9 cellular contexts compared by ENCODE assay signal in genomic region chr9:117144-117994, GRCh38. TPM values are rescaled to one million over a fixed set of nuclear protein-coding genes. Genes with fewer than 3 reads are reported as not detected.
DNase-seq lines count a peak whose midpoint lies in the region; ATAC-seq and TF ChIP-seq lines count a peak whose summit lies in the region.
"Not testable (repeated sequence)": the region's sequence is repeated elsewhere in the genome, so short reads cannot be mapped to it uniquely, and the experiment has no call there.
"Had no signal": no experiment of that assay in that cellular context is flagged by ENCODE, and none has a peak within 500 bp of the region (broad histone marks: within the 10 kb centered on the region; RNA-seq: fewer than 3 reads in every experiment).

No MANE protein-coding gene starts in this region.

- H2BK12ac ChIP-seq in H9 (ENCODE audit: insufficient read length, low read depth, low read length) = not testable (repeated sequence)

- TF ChIP-seq CTCF in H9 (conservative IDR thresholded peaks at IDR 0.05); activated B cell treated with CpG ODN at 0.5 μM for 24 hours (IDR thresholded peaks at IDR 0.05); mesothelial cell of epicardium (IDR thresholded peaks at IDR 0.05; ENCODE audit: unreplicated experiment); progenitor cell of endocrine pancreas (IDR thresholded peaks at IDR 0.05; ENCODE audit: unreplicated experiment); type B pancreatic cell (conservative IDR thresholded peaks at IDR 0.05): not testable (repeated sequence)

- H2BK5ac ChIP-seq in H9 (ENCODE audit: insufficient read length, low read length) = not testable (repeated sequence)

- peaks cover 75% of the 10 kb centered on the region for H3K27me3 Mint-ChIP-seq in H9 (ENCODE audit: low read depth)
- peaks cover 29% of the 10 kb centered on the region for H3K27me3 Mint-ChIP-seq in activated B cell treated with CpG ODN at 0.5 μM for 24 hours
- H3K27me3 Mint-ChIP-seq in activated naive CD8-positive, alpha-beta T cell treated with anti-CD3 and anti-CD28 coated beads, Interleukin-2, amount 10 ng/mL, durations not matched to agents 7 days and 5 days = peaks cover 43% of the 10 kb centered on the region
- H3K27me3 Mint-ChIP-seq in mesothelial cell of epicardium (ENCODE audit: low read depth) = peaks cover 59% of the 10 kb centered on the region
- H3K27me3 Mint-ChIP-seq in progenitor cell of endocrine pancreas = peaks cover 55% of the 10 kb centered on the region
- peaks cover 60% of the 10 kb centered on the region for H3K27me3 Mint-ChIP-seq in type B pancreatic cell

- not testable (repeated sequence) for H4K91ac ChIP-seq in H9 (ENCODE audit: insufficient read length, low read depth, low read length)

- CTCF ChIA-PET in activated B cell treated with CpG ODN at 0.5 μM for 24 hours (lab: Charles Lee) = not testable (repeated sequence)

- not testable (repeated sequence) for H3K4ac ChIP-seq in H9 (ENCODE audit: low read depth, low read length)

- not testable (repeated sequence) for H4K5ac ChIP-seq in H9 (ENCODE audit: insufficient read length, low read depth, low read length)

- H2BK15ac ChIP-seq in H9 (ENCODE audit: low read depth, low read length) = not testable (repeated sequence)

- H2AK5ac ChIP-seq in H9 (ENCODE audit: insufficient read length, low read length) = not testable (repeated sequence)

- H3K9me3 Mint-ChIP-seq in H9; activated B cell treated with CpG ODN at 0.5 μM for 24 hours; activated naive CD8-positive, alpha-beta T cell treated with anti-CD3 and anti-CD28 coated beads, Interleukin-2, amount 10 ng/mL, durations not matched to agents 7 days and 5 days; mesothelial cell of epicardium; progenitor cell of endocrine pancreas (ENCODE audit: low read depth); type B pancreatic cell: not testable (repeated sequence)

- H3K56ac ChIP-seq in H9 (ENCODE audit: insufficient read length, low read depth, low read length) = not testable (repeated sequence)

- H3K36me3 Mint-ChIP-seq in H9 (ENCODE audit: insufficient read depth in 1 of 3, low read depth in 3 of 3); activated B cell treated with CpG ODN at 0.5 μM for 24 hours (ENCODE audit: low read depth); activated naive CD8-positive, alpha-beta T cell treated with anti-CD3 and anti-CD28 coated beads, Interleukin-2, amount 10 ng/mL, durations not matched to agents 7 days and 5 days; mesothelial cell of epicardium; progenitor cell of endocrine pancreas (ENCODE audit: insufficient read depth); type B pancreatic cell: not testable (repeated sequence)

- not testable (repeated sequence) for H3K9me3 ChIP-seq in H9 (ENCODE audit: control insufficient read depth, low read depth, low read length)

- ATAC-seq in activated B cell treated with CpG ODN at 0.5 μM for 24 hours (ENCODE audit: low read depth); activated naive CD8-positive, alpha-beta T cell treated with anti-CD3 and anti-CD28 coated beads, Interleukin-2, amount 10 ng/mL, durations not matched to agents 7 days and 5 days (ENCODE audit: low read depth): not testable (repeated sequence)

- not testable (repeated sequence) for TF ChIP-seq POLR2A in erythroblast (IDR thresholded peaks at IDR 0.05; ENCODE audit: low read length)

- not testable (repeated sequence) for H2BK20ac ChIP-seq in H9 (ENCODE audit: low read depth, low read length, poor library complexity, severe bottlenecking)

- H3K14ac ChIP-seq in H9 (ENCODE audit: insufficient read depth, low read length) = not testable (repeated sequence)

- H3K4me1 Mint-ChIP-seq in H9 (peaks cover 16 to 27% of the 10 kb centered on the region in 2 experiments), activated B cell treated with CpG ODN at 0.5 μM for 24 hours (peaks cover 32% of the 10 kb centered on the region), mesothelial cell of epicardium (peaks cover 13% of the 10 kb centered on the region)
- H3K4me1 Mint-ChIP-seq in activated naive CD8-positive, alpha-beta T cell treated with anti-CD3 and anti-CD28 coated beads, Interleukin-2, amount 10 ng/mL, durations not matched to agents 7 days and 5 days = peaks cover 15% of the 10 kb centered on the region
- H3K4me1 Mint-ChIP-seq in progenitor cell of endocrine pancreas (ENCODE audit: low read depth); type B pancreatic cell (ENCODE audit: unreplicated experiment): not testable (repeated sequence)

- H3K4me2 ChIP-seq in H9 (ENCODE audit: insufficient read depth, insufficient read length, low read length) = peak overlapping the region; percentile 40

- H3K27me3 ChIP-seq in H9 (ENCODE audit: insufficient read depth, low read length) = peaks cover 42% of the 10 kb centered on the region

- not testable (repeated sequence) for H4K20me1 ChIP-seq in H9 (ENCODE audit: control insufficient read depth, insufficient read depth, insufficient read length)

- not testable (repeated sequence) for H4K8ac ChIP-seq in H9 (replicated peaks; ENCODE audit: insufficient read length, low read depth, low read length)

- H3K18ac ChIP-seq in H9 (ENCODE audit: insufficient read length, low read depth, low read length) = not testable (repeated sequence)

- POLR2A ChIA-PET in activated B cell treated with CpG ODN at 0.5 μM for 24 hours (lab: Charles Lee); activated naive CD8-positive, alpha-beta T cell treated with anti-CD3 and anti-CD28 coated beads, Interleukin-2, amount 10 ng/mL, durations not matched to agents 7 days and 5 days (lab: Charles Lee): not testable (repeated sequence)

- H2AFZ ChIP-seq in H9 (ENCODE audit: low read length) = not testable (repeated sequence)

- H3K79me2 ChIP-seq in H9 (ENCODE audit: insufficient read depth, low read length) = not testable (repeated sequence)

- H3K27ac Mint-ChIP-seq in H9; activated B cell treated with CpG ODN at 0.5 μM for 24 hours; activated naive CD8-positive, alpha-beta T cell treated with anti-CD3 and anti-CD28 coated beads, Interleukin-2, amount 10 ng/mL, durations not matched to agents 7 days and 5 days; mesothelial cell of epicardium; progenitor cell of endocrine pancreas: not testable (repeated sequence)
- peak overlapping the region; percentile 41 for H3K27ac Mint-ChIP-seq in type B pancreatic cell

- H3K23ac ChIP-seq in H9 (ENCODE audit: insufficient read length, low read depth, low read length) = not testable (repeated sequence)

- WGBS in H9 (ENCODE audit: extremely low coverage, insufficient read length, low lambda C conversion rate) = no CpG with 5 or more reads among the region's 71 CpGs

- not testable (repeated sequence) for H3K79me1 ChIP-seq in H9 (ENCODE audit: insufficient read depth, low read depth, low read length, poor library complexity, severe bottlenecking)

- not testable (repeated sequence) for H3K27ac ChIP-seq in H9 (ENCODE audit: insufficient read length, low read depth, low read length)

- not testable (repeated sequence) for H3K23me2 ChIP-seq in H9 (ENCODE audit: insufficient read length, low read depth, low read length, poor library complexity, severe bottlenecking)

- intact Hi-C loops in activated B cell treated with CpG ODN at 0.5 μM for 24 hours (cut with micrococcal nuclease) = not testable (repeated sequence)

- not testable (repeated sequence) for H3T11ph ChIP-seq in H9 (ENCODE audit: low read length)

- peak overlapping the region; percentile 63 to 84 for H3K4me3 Mint-ChIP-seq in H9
- H3K4me3 Mint-ChIP-seq in activated B cell treated with CpG ODN at 0.5 μM for 24 hours = peak overlapping the region; percentile 76
- peak overlapping the region; percentile 53 for H3K4me3 Mint-ChIP-seq in activated naive CD8-positive, alpha-beta T cell treated with anti-CD3 and anti-CD28 coated beads, Interleukin-2, amount 10 ng/mL, durations not matched to agents 7 days and 5 days
- H3K4me3 Mint-ChIP-seq in mesothelial cell of epicardium = peak overlapping the region; percentile 43
- H3K4me3 Mint-ChIP-seq in progenitor cell of endocrine pancreas (ENCODE audit: low read depth) = peak overlapping the region; percentile 53
- peak overlapping the region; percentile 83 for H3K4me3 Mint-ChIP-seq in type B pancreatic cell

- not testable (repeated sequence) for H3K9ac ChIP-seq in H9 (ENCODE audit: extremely low read depth, insufficient read length, low read length)

- H3K4me1 ChIP-seq in H9 (ENCODE audit: insufficient read depth, low read length) = not testable (repeated sequence)

- not testable (repeated sequence) for H2BK120ac ChIP-seq in H9 (ENCODE audit: low read depth, low read length, poor library complexity, severe bottlenecking)

- DNase-seq in H9 (peak; percentile 52), activated B cell treated with CpG ODN at 0.5 μM for 24 hours (peak; percentile 58), erythroblast (lab: John Stamatoyannopoulos, UW) (peak; percentile 5 to 10), progenitor cell of endocrine pancreas (ENCODE audit: low spot score, unreplicated experiment) (peak; percentile 25)
- peak; percentile 30 for DNase-seq in activated T-cell treated with anti-CD3 and anti-CD28 coated beads, Interleukin-2, amount 50 U/mL, for 1 hour
- peak; percentile 61 for DNase-seq in activated naive CD8-positive, alpha-beta T cell treated with anti-CD3 and anti-CD28 coated beads, Interleukin-2, amount 10 ng/mL, durations not matched to agents 7 days and 5 days
- not testable (repeated sequence) for DNase-seq in mesothelial cell of epicardium (ENCODE audit: low spot score in 2 of 2, unreplicated experiment in 2 of 2); type B pancreatic cell (ENCODE audit: extremely low spot score, unreplicated experiment)

RNA-seq across cellular contexts. Expression of gene FOXD4, which starts 0.8 kb away (rescaled TPM):
- total RNA-seq in H9 (2021) (0.20 and 0.22 TPM in 2 replicates), activated B cell treated with CpG ODN at 0.5 μM for 24 hours (0.55 and 0.61 TPM in 2 replicates), mesothelial cell of epicardium (0.35 to 0.67 TPM (median 0.38 TPM) in 3 replicates), progenitor cell of endocrine pancreas (0.50 and 0.58 TPM in 2 replicates), type B pancreatic cell (ENCODE audit: low replicate concordance) (0.17 and 0.75 TPM in 2 replicates)
- total RNA-seq in activated naive CD8-positive, alpha-beta T cell treated with anti-CD3 and anti-CD28 coated beads, Interleukin-2, amount 10 ng/mL, durations not matched to agents 7 days and 5 days = under 1 TPM; 0.17 to 0.22 TPM
- total RNA-seq: smooth muscle cell had no signal
